ENCODE assay signal across 8 cellular contexts in genomic region chr6:49409951-49410542, GRCh38. TPM values are rescaled to one million over a fixed set of nuclear protein-coding genes. Genes with fewer than 3 reads are reported as not detected.
DNase-seq lines count a peak whose midpoint lies in the region; ATAC-seq and TF ChIP-seq lines count a peak whose summit lies in the region.

No MANE protein-coding gene starts in this region.

- H3K36me3 Mint-ChIP-seq in activated naive CD8-positive, alpha-beta T cell treated with anti-CD3 and anti-CD28 coated beads for 36 hours = no peaks in the 10 kb centered on the region

- TF ChIP-seq CTCF in GM12875 (IDR thresholded peaks at IDR 0.05; ENCODE audit: borderline replicate concordance, insufficient read depth, low read depth, low read length) = peak; percentile 72
- TF ChIP-seq CTCF in SK-N-SH (IDR thresholded peaks at IDR 0.05) = peak; percentile 91
- peak; percentile 53 to 89 (median 84) for TF ChIP-seq CTCF in heart right ventricle (IDR thresholded peaks at IDR 0.05)

- peak overlapping the region; percentile 11; the same call in 1 of the 2 replicates for H3K4me2 ChIP-seq in SK-N-SH

- no peak overlapping the region for H3K27ac Mint-ChIP-seq in activated naive CD8-positive, alpha-beta T cell treated with anti-CD3 and anti-CD28 coated beads for 36 hours

- H3K27ac ChIP-seq in SK-N-SH (ENCODE audit: low read depth in 2 of 2, low read length in 1 of 2) (no peak overlapping the region), heart right ventricle (no peak overlapping the region)

- H3K79me2 ChIP-seq in SK-N-SH (ENCODE audit: insufficient read depth) = no peaks in the 10 kb centered on the region

- no peak overlapping the region for H3K9ac ChIP-seq in SK-N-SH

- H3F3A ChIP-seq in SK-N-SH (replicated peaks; ENCODE audit: insufficient read depth) = no peaks in the 10 kb centered on the region

- POLR2A ChIA-PET in SK-N-SH (lab: Yijun Ruan, JAX) = interaction anchor here (0.9 kb wide), 1 partner anchor 1616 kb away, joined by 3 read pairs; no protein-coding TSS in a partner anchor

- H3K9me3 Mint-ChIP-seq in activated naive CD8-positive, alpha-beta T cell treated with anti-CD3 and anti-CD28 coated beads for 36 hours = no peaks in the 10 kb centered on the region

- H4K20me1 ChIP-seq in SK-N-SH (ENCODE audit: insufficient read depth) = no peaks in the 10 kb centered on the region

- H3K9me3 ChIP-seq in SK-N-SH (no peaks in the 10 kb centered on the region), heart right ventricle (peaks cover 0 to 4% (median 0%) of the 10 kb centered on the region in 11 donors)

- no peaks in the 10 kb centered on the region for H3K36me3 ChIP-seq in SK-N-SH (replicated peaks in 1 of 2; ENCODE audit: control insufficient read depth in 1 of 2, insufficient read depth in 2 of 2, low read length in 1 of 2)
- no peaks in the 10 kb centered on the region for H3K36me3 ChIP-seq in heart right ventricle

- 2% methylated on average over 9 of the region's 9 CpGs for WGBS in SK-N-SH (ENCODE audit: low lambda C conversion rate)
- WGBS in heart right ventricle, 2 donors = 18 to 20% methylated on average over 9 of the region's 9 CpGs

- peak; percentile 89 for TF ChIP-seq RAD21 in SK-N-SH (IDR thresholded peaks at IDR 0.05; ENCODE audit: low read length)

- H3K27me3 ChIP-seq in SK-N-SH (ENCODE audit: insufficient read depth) = no peaks in the 10 kb centered on the region
- no peaks in the 10 kb centered on the region for H3K27me3 ChIP-seq in heart right ventricle

- H3K4me1 Mint-ChIP-seq in activated naive CD8-positive, alpha-beta T cell treated with anti-CD3 and anti-CD28 coated beads for 36 hours = no peaks in the 10 kb centered on the region

- DNase-seq in NCI-H1048 (lab: John Stamatoyannopoulos, UW) (peak; percentile 14), SK-N-SH (peak; percentile 40), heart right ventricle (peak in 1 of 2 donors; percentile 58), putamen (ENCODE audit: low spot score) (peak; percentile 53), HuH-7.5 (ENCODE audit: low spot score) (no peak)
- peak; percentile 25 for DNase-seq in activated naive CD8-positive, alpha-beta T cell treated with anti-CD3 and anti-CD28 coated beads for 36 hours

- CTCF ChIA-PET in SK-N-SH (lab: Yijun Ruan, JAX) = interaction anchor here (0.6 to 2.0 kb wide), 34 partner anchors 8 to 1996 kb away, joined by 3 to 16 read pairs (median 3); no protein-coding TSS in a partner anchor

- no peak overlapping the region; the same call in 1 of the 2 replicates for H2AFZ ChIP-seq in SK-N-SH (ENCODE audit: low read depth)

- TF ChIP-seq EP300 in SK-N-SH (IDR thresholded peaks at IDR 0.05; ENCODE audit: borderline replicate concordance in 1 of 2, low read depth in 1 of 2, low read length in 1 of 2) = no peak

- intact Hi-C loops in heart right ventricle (cut with DNase I) = loop anchor here in 9 of 10 donors (5.0 to 10.0 kb wide), 2 partner anchors 1623 to 1625 kb away; partner anchors contain the start of gene OPN5 (in 3 of the 9)

- no peaks in the 10 kb centered on the region; a peak in 1 of 4 replicates for H3K4me1 ChIP-seq in SK-N-SH (ENCODE audit: control insufficient read depth in 1 of 2, insufficient read depth in 2 of 2, low read depth in 1 of 2, low read length in 1 of 2)
- peaks cover 0 to 5% (median 0%) of the 10 kb centered on the region in 9 donors for H3K4me1 ChIP-seq in heart right ventricle

- no peaks in the 10 kb centered on the region for H3K9me2 ChIP-seq in SK-N-SH

- ATAC-seq in HG02571 (IDR thresholded peaks at IDR 0.05; ENCODE audit: unreplicated experiment) (peak; percentile 81), heart right ventricle (peak in 2 of 8 donors; percentile 69)

- H3K4me3 ChIP-seq in GM12875 (ENCODE audit: low read depth, low read length) (no peak overlapping the region), SK-N-SH (ENCODE audit: low read depth in 2 of 2, low read length in 1 of 2) (no peak overlapping the region; a peak in 1 of 4 replicates), heart right ventricle (no peak overlapping the region)

- H3K4me3 Mint-ChIP-seq in activated naive CD8-positive, alpha-beta T cell treated with anti-CD3 and anti-CD28 coated beads for 36 hours = no peak overlapping the region

- peaks cover 9% of the 10 kb centered on the region for H3K27me3 Mint-ChIP-seq in activated naive CD8-positive, alpha-beta T cell treated with anti-CD3 and anti-CD28 coated beads for 36 hours

TF ChIP-seq in SK-N-SH, 30 proteins besides CTCF, POLR2A, EP300 and RAD21 (continues in another document):
- no peak for TF ChIP-seq MAX (IDR thresholded peaks at IDR 0.05; ENCODE audit: low read depth)
- 0 out of 2 replicates have a peak, but pooled peaks have one; percentile 18 for TF ChIP-seq RCOR1 (IDR thresholded peaks at IDR 0.05; ENCODE audit: low read length)
- TF ChIP-seq REST (IDR thresholded peaks at IDR 0.05; ENCODE audit: low read depth, low read length) = no peak
- TF ChIP-seq IRF3 (IDR thresholded peaks at IDR 0.05; ENCODE audit: low read depth, low read length) = no peak
- peak; percentile 72 for TF ChIP-seq SMC3 (IDR thresholded peaks at IDR 0.05; ENCODE audit: low read depth, low read length)
- TF ChIP-seq GATA2 (CRISPR knock-in tag; IDR thresholded peaks at IDR 0.05) = 0 out of 2 replicates have a peak, but pooled peaks have one; percentile 12
- TF ChIP-seq EZH2phosphoT487 (IDR thresholded peaks at IDR 0.05; ENCODE audit: borderline replicate concordance, low read depth) = no peak
- TF ChIP-seq NRF1 (IDR thresholded peaks at IDR 0.05; ENCODE audit: low read depth, low read length) = no peak
- no peak for TF ChIP-seq USF2 (IDR thresholded peaks at IDR 0.05; ENCODE audit: borderline replicate concordance, low read depth, low read length)
- peak; percentile 23 for TF ChIP-seq CHD2 (IDR thresholded peaks at IDR 0.05; ENCODE audit: low read length, partially characterized antibody)

RNA-seq across cellular contexts. Expression of gene MMUT, which starts 53.0 kb away (rescaled TPM):
- polyA plus RNA-seq in SK-N-SH (2012; rRNA removed) = 6.7 and 9.6 TPM in 2 replicates
- 9.6 and 10.0 TPM in 2 replicates for polyA plus RNA-seq in SK-N-SH (2012; cell fraction: cytosol; rRNA removed)
- polyA plus RNA-seq in SK-N-SH (2012; cell fraction: nucleus; rRNA removed) = 3.7 and 8.0 TPM in 2 replicates
- 10 to 100 TPM; 11.3 to 11.5 TPM for total RNA-seq in activated naive CD8-positive, alpha-beta T cell treated with anti-CD3 and anti-CD28 coated beads for 36 hours
- 10 to 100 TPM; 31.6 to 45.8 (median 40.4) TPM for total RNA-seq in heart right ventricle
- polyA plus RNA-seq in heart right ventricle = 10 to 100 TPM in 1 of 2 donors, 1 to 10 TPM in 1; 9.4 to 22.4 TPM

RNA-seq across cellular contexts. Expression of gene CENPQ, which starts 53.1 kb away (rescaled TPM):
- polyA plus RNA-seq in SK-N-SH (2012; rRNA removed) (2.5 and 3.0 TPM in 2 replicates), heart right ventricle (1 to 10 TPM; 3.3 to 6.5 TPM)
- 4.9 and 6.6 TPM in 2 replicates for polyA plus RNA-seq in SK-N-SH (2012; cell fraction: cytosol; rRNA removed)
- polyA plus RNA-seq in SK-N-SH (2012; cell fraction: nucleus; rRNA removed) = 0.79 and 1.9 TPM in 2 replicates
- total RNA-seq in activated naive CD8-positive, alpha-beta T cell treated with anti-CD3 and anti-CD28 coated beads for 36 hours = 10 to 100 TPM; 22.5 to 23.9 TPM
- total RNA-seq in heart right ventricle = 1 to 10 TPM; 3.4 to 6.9 (median 4.8) TPM
